Comparison of ENCODE assay signal across 8 cellular contexts in the genomic region with DNA sequence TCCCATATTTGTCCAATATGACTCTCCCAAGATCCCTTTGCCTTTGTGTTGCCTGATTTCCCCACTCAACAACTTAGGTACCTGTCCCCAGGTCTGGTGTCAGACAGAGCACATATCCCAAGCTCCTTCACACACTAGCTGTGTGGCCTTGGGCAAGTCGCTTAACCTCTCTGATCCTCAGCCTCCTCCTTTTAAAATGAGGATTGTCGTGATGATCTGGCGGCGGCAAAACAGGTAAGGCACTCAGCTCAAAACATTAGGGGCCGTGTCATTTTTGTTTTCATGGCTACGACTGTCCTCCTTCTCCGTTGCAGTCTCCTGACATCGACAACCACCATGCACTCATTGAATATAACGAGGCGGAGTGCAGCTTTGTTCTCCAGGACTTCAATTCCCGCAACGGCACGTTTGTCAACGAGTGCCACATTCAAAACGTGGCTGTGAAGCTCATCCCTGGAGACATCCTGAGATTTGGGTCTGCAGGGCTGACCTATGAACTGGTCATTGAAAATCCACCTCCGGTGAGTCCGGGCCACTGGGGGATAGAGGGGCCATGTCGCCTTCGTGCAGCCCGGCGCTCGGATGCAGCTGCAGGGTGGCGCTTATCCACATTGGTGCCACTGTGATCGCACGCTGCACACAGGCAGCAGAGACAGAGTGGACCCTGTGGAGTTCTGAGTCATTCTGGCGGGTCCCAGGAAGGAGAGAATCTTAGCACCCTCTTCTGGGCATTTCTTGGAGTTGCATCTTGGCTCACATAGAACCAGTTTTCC. TPM values are rescaled to one million over a fixed set of nuclear protein-coding genes. Genes with fewer than 3 reads are reported as not detected.
A peak's percentile ranks its signal among the peaks of the same experiment; 100 is the strongest.
DNase-seq lines count a peak whose midpoint lies in the region; ATAC-seq and TF ChIP-seq lines count a peak whose summit lies in the region.

No MANE protein-coding gene starts in this region.

- no peaks in the 10 kb centered on the region for H3K79me2 ChIP-seq in mesendoderm (ENCODE audit: control insufficient read depth, insufficient read depth, low read length)

- H2BK15ac ChIP-seq in mesendoderm (replicated peaks; ENCODE audit: low read depth), result no peak overlapping the region

- H3K27ac ChIP-seq in mesendoderm (ENCODE audit: low read depth, low read length) (no peak overlapping the region), substantia nigra (ENCODE audit: low read depth, low read length, poor library complexity, severe bottlenecking) (no peak overlapping the region)

- H3K79me1 ChIP-seq in mesendoderm (ENCODE audit: low read length), result no peaks in the 10 kb centered on the region

- peak; percentile 30 for DNase-seq in AG09319 (ENCODE audit: extremely low read depth, low read depth)
- peak; percentile 78 for DNase-seq in GM13976 (ENCODE audit: low spot score)
- peak; percentile 60 for DNase-seq in NCI-H2029 treated with DMSO at 0.1 percent for 48 hours (lab: John Stamatoyannopoulos, UW)
- peak; percentile 64 for DNase-seq in UCSD-AML1 (lab: John Stamatoyannopoulos, UW; ENCODE audit: unreplicated experiment)
- DNase-seq in endothelial cell (ENCODE audit: low spot score), result peak; percentile 65
- peak; percentile 83 for DNase-seq in mesendoderm
- peak in 35 of 49 donors; percentile 7 to 64 (median 34) for DNase-seq in substantia nigra (lab: John Stamatoyannopoulos, UW)

- H3K56ac ChIP-seq in mesendoderm (ENCODE audit: low read length), result no peak overlapping the region

- no peak for ATAC-seq in HG03025 (IDR thresholded peaks at IDR 0.05; ENCODE audit: low FRiP score, unreplicated experiment)

- WGBS in mesendoderm (ENCODE audit: extremely low coverage, insufficient coverage, low lambda C conversion rate), result no CpG with 5 or more reads among the region's 26 CpGs

- H2BK5ac ChIP-seq in mesendoderm (ENCODE audit: low read length), result no peak overlapping the region

- no peak overlapping the region for H3K9ac ChIP-seq in mesendoderm (ENCODE audit: low read length)

- no peak overlapping the region for H3K23ac ChIP-seq in mesendoderm (ENCODE audit: low read length)

- no peak overlapping the region for H4K8ac ChIP-seq in mesendoderm (ENCODE audit: low read depth, low read length)

- H3K18ac ChIP-seq in mesendoderm (ENCODE audit: low read length), result no peak overlapping the region

- no peak overlapping the region for H2BK120ac ChIP-seq in mesendoderm (ENCODE audit: low read depth, low read length)

- H3K4me1 ChIP-seq in mesendoderm (ENCODE audit: control insufficient read depth, low read depth, low read length), result no peaks in the 10 kb centered on the region

- no peaks in the 10 kb centered on the region for H3K27me3 Mint-ChIP-seq in endothelial cell (ENCODE audit: unreplicated experiment)

- H2AK5ac ChIP-seq in mesendoderm (ENCODE audit: low read length), result no peak overlapping the region

- H3K36me3 Mint-ChIP-seq in endothelial cell (ENCODE audit: low read depth, unreplicated experiment), result no peaks in the 10 kb centered on the region

- no peaks in the 10 kb centered on the region for H3K4me1 Mint-ChIP-seq in endothelial cell (ENCODE audit: unreplicated experiment)

- H3K27me3 ChIP-seq in mesendoderm (ENCODE audit: insufficient read depth, low read length, poor library complexity), result no peaks in the 10 kb centered on the region

- no peak overlapping the region for H4K5ac ChIP-seq in mesendoderm (ENCODE audit: low read length)

- H3K4me3 Mint-ChIP-seq in endothelial cell (ENCODE audit: unreplicated experiment), result no peak overlapping the region

- no peaks in the 10 kb centered on the region for H3K36me3 ChIP-seq in mesendoderm (ENCODE audit: control insufficient read depth, insufficient read depth, low read length)

- no peak overlapping the region for H3K4me3 ChIP-seq in mesendoderm (ENCODE audit: low read length)

- TF ChIP-seq CTCF in AG09319 (IDR thresholded peaks at IDR 0.05; ENCODE audit: low read depth, low read length) (peak; percentile 80), GM13976 (IDR thresholded peaks at IDR 0.05; ENCODE audit: borderline replicate concordance, control extremely low read depth, extremely low read depth, insufficient read depth, missing control alignments) (peak; percentile 71), endothelial cell (IDR thresholded peaks at IDR 0.05; ENCODE audit: unreplicated experiment) (peak; percentile 65)

- no peak overlapping the region for H3K4me2 ChIP-seq in mesendoderm (ENCODE audit: low read length)

- H3K4ac ChIP-seq in mesendoderm (ENCODE audit: low read depth, low read length), result no peak overlapping the region

- H3K27ac Mint-ChIP-seq in endothelial cell (ENCODE audit: unreplicated experiment), result no peak overlapping the region

- in situ Hi-C loops in GM13976 (cut with MboI; ENCODE audit: low sequenced_read_pairs, unreplicated experiment), result no loop called here

- H3K9me3 Mint-ChIP-seq in endothelial cell (ENCODE audit: unreplicated experiment), result no peaks in the 10 kb centered on the region

RNA-seq across cellular contexts. Expression of a gene that starts 25.2 kb away (rescaled TPM):
- 2.1 TPM for total RNA-seq in endothelial cell (ENCODE audit: unreplicated experiment)
- 0.48 TPM for polyA plus RNA-seq in mesendoderm (2013, experiment 1 of 2)
- 0.32 TPM for polyA plus RNA-seq in mesendoderm (2013, experiment 2 of 2)

Comparison
In these comparisons a context has a peak if more than half of its experiments do, and no peak if none do; other contexts are left out.
1. DNase-seq: peak in every context shown above with its lines; median percentile 83 in mesendoderm; 78 in GM13976; 65 in endothelial cell; 64 in UCSD-AML1; 60 in NCI-H2029 treated with DMSO at 0.1 percent for 48 hours; 34 in substantia nigra; 30 in AG09319.